1 cellular context compared by ENCODE assay signal in genomic region chr14:24147761-24148428, GRCh38.
TF ChIP-seq lines count a peak whose summit lies in the region.

No MANE protein-coding gene starts in this region.

TF ChIP-seq in HepG2, 621 proteins besides CTCF, POLR2A, EP300 and RAD21 (continued from another document and continues in another):
- TF ChIP-seq ZNF564 (CRISPR knock-in tag; IDR thresholded peaks at IDR 0.05), result no peak
- no peak for TF ChIP-seq ZNF335 (CRISPR knock-in tag; IDR thresholded peaks at IDR 0.05)
- TF ChIP-seq TGIF2 (CRISPR knock-in tag; IDR thresholded peaks at IDR 0.05), result no peak
- TF ChIP-seq, protein P1, sequence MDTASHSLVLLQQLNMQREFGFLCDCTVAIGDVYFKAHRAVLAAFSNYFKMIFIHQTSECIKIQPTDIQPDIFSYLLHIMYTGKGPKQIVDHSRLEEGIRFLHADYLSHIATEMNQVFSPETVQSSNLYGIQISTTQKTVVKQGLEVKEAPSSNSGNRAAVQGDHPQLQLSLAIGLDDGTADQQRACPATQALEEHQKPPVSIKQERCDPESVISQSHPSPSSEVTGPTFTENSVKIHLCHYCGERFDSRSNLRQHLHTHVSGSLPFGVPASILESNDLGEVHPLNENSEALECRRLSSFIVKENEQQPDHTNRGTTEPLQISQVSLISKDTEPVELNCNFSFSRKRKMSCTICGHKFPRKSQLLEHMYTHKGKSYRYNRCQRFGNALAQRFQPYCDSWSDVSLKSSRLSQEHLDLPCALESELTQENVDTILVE (CRISPR knock-in tag; IDR thresholded peaks at IDR 0.05), result no peak
- TF ChIP-seq MAZ (IDR thresholded peaks at IDR 0.05; ENCODE audit: borderline replicate concordance, low read depth, low read length), result no peak
- TF ChIP-seq MAZ (CRISPR knock-in tag; IDR thresholded peaks at IDR 0.05; ENCODE audit: low read depth), result no peak
- no peak for TF ChIP-seq MAFK (conservative IDR thresholded peaks at IDR 0.05 in 1 of 2, IDR thresholded peaks at IDR 0.05 in 1 of 2; ENCODE audit: low read length in 2 of 2)
- TF ChIP-seq ZBTB7B (CRISPR knock-in tag; IDR thresholded peaks at IDR 0.05), result no peak
- no peak for TF ChIP-seq ZNF30 (CRISPR knock-in tag; IDR thresholded peaks at IDR 0.05)
- no peak for TF ChIP-seq IRF2 (CRISPR knock-in tag; IDR thresholded peaks at IDR 0.05)
- TF ChIP-seq ZNF619 (CRISPR knock-in tag; IDR thresholded peaks at IDR 0.05), result no peak; the same call in 1 of the 2 replicates
- TF ChIP-seq MAX (IDR thresholded peaks at IDR 0.05), result no peak
- no peak for TF ChIP-seq FLYWCH1 (CRISPR knock-in tag; IDR thresholded peaks at IDR 0.05)
- TF ChIP-seq, protein P2, sequence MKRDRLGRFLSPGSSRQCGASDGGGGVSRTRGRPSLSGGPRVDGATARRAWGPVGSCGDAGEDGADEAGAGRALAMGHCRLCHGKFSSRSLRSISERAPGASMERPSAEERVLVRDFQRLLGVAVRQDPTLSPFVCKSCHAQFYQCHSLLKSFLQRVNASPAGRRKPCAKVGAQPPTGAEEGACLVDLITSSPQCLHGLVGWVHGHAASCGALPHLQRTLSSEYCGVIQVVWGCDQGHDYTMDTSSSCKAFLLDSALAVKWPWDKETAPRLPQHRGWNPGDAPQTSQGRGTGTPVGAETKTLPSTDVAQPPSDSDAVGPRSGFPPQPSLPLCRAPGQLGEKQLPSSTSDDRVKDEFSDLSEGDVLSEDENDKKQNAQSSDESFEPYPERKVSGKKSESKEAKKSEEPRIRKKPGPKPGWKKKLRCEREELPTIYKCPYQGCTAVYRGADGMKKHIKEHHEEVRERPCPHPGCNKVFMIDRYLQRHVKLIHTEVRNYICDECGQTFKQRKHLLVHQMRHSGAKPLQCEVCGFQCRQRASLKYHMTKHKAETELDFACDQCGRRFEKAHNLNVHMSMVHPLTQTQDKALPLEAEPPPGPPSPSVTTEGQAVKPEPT (CRISPR knock-in tag; IDR thresholded peaks at IDR 0.05; ENCODE audit: low read depth), result no peak; the same call in 1 of the 2 replicates
- TF ChIP-seq, protein P3, sequence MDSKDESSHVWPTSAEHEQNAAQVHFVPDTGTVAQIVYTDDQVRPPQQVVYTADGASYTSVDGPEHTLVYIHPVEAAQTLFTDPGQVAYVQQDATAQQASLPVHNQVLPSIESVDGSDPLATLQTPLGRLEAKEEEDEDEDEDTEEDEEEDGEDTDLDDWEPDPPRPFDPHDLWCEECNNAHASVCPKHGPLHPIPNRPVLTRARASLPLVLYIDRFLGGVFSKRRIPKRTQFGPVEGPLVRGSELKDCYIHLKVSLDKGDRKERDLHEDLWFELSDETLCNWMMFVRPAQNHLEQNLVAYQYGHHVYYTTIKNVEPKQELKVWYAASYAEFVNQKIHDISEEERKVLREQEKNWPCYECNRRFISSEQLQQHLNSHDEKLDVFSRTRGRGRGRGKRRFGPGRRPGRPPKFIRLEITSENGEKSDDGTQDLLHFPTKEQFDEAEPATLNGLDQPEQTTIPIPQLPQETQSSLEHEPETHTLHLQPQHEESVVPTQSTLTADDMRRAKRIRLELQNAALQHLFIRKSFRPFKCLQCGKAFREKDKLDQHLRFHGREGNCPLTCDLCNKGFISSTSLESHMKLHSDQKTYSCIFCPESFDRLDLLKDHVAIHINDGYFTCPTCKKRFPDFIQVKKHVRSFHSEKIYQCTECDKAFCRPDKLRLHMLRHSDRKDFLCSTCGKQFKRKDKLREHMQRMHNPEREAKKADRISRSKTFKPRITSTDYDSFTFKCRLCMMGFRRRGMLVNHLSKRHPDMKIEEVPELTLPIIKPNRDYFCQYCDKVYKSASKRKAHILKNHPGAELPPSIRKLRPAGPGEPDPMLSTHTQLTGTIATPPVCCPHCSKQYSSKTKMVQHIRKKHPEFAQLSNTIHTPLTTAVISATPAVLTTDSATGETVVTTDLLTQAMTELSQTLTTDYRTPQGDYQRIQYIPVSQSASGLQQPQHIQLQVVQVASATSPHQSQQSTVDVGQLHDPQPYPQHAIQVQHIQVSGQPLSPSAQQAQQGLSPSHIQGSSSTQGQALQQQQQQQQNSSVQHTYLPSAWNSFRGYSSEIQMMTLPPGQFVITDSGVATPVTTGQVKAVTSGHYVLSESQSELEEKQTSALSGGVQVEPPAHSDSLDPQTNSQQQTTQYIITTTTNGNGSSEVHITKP (CRISPR knock-in tag; IDR thresholded peaks at IDR 0.05; ENCODE audit: low read depth), result no peak
- no peak for TF ChIP-seq AGO1 (IDR thresholded peaks at IDR 0.05; ENCODE audit: low read depth, low read length, poor library complexity, severe bottlenecking)
- TF ChIP-seq MIER2 (CRISPR knock-in tag; IDR thresholded peaks at IDR 0.05), result no peak
- TF ChIP-seq, protein P4, sequence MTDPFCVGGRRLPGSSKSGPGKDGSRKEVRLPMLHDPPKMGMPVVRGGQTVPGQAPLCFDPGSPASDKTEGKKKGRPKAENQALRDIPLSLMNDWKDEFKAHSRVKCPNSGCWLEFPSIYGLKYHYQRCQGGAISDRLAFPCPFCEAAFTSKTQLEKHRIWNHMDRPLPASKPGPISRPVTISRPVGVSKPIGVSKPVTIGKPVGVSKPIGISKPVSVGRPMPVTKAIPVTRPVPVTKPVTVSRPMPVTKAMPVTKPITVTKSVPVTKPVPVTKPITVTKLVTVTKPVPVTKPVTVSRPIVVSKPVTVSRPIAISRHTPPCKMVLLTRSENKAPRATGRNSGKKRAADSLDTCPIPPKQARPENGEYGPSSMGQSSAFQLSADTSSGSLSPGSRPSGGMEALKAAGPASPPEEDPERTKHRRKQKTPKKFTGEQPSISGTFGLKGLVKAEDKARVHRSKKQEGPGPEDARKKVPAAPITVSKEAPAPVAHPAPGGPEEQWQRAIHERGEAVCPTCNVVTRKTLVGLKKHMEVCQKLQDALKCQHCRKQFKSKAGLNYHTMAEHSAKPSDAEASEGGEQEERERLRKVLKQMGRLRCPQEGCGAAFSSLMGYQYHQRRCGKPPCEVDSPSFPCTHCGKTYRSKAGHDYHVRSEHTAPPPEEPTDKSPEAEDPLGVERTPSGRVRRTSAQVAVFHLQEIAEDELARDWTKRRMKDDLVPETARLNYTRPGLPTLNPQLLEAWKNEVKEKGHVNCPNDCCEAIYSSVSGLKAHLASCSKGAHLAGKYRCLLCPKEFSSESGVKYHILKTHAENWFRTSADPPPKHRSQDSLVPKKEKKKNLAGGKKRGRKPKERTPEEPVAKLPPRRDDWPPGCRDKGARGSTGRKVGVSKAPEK (CRISPR knock-in tag; IDR thresholded peaks at IDR 0.05; ENCODE audit: borderline replicate concordance), result 0 out of 2 replicates have a peak, but pooled peaks have one; percentile 51
- TF ChIP-seq ZNF720 (CRISPR knock-in tag; IDR thresholded peaks at IDR 0.05), result no peak
- TF ChIP-seq ZBTB37 (CRISPR knock-in tag; IDR thresholded peaks at IDR 0.05), result no peak
- 0 out of 2 replicates have a peak, but pooled peaks have one; percentile 1 for TF ChIP-seq HCFC1 (IDR thresholded peaks at IDR 0.05; ENCODE audit: low read depth, low read length)
- no peak for TF ChIP-seq ZFP90 (CRISPR knock-in tag; IDR thresholded peaks at IDR 0.05; ENCODE audit: borderline replicate concordance)
- TF ChIP-seq CENPT (CRISPR knock-in tag; IDR thresholded peaks at IDR 0.05; ENCODE audit: low read depth), result peak; percentile 55; the same call in 1 of the 2 replicates
- no peak for TF ChIP-seq CBFB (CRISPR knock-in tag; IDR thresholded peaks at IDR 0.05)
- no peak for TF ChIP-seq NR3C1 (CRISPR knock-in tag; IDR thresholded peaks at IDR 0.05)
- TF ChIP-seq ZNF570 (CRISPR knock-in tag; IDR thresholded peaks at IDR 0.05; ENCODE audit: borderline replicate concordance), result 0 out of 2 replicates have a peak, but pooled peaks have one; percentile 83
- TF ChIP-seq ARID5B (CRISPR knock-in tag; IDR thresholded peaks at IDR 0.05), result no peak
- no peak for TF ChIP-seq DRAP1 (CRISPR knock-in tag; IDR thresholded peaks at IDR 0.05)
- no peak for TF ChIP-seq ZMYM4 (CRISPR knock-in tag; IDR thresholded peaks at IDR 0.05)
- no peak for TF ChIP-seq HDAC1 (CRISPR knock-in tag; IDR thresholded peaks at IDR 0.05)
- TF ChIP-seq MTF1 (CRISPR knock-in tag; IDR thresholded peaks at IDR 0.05), result no peak
- TF ChIP-seq, protein P5, sequence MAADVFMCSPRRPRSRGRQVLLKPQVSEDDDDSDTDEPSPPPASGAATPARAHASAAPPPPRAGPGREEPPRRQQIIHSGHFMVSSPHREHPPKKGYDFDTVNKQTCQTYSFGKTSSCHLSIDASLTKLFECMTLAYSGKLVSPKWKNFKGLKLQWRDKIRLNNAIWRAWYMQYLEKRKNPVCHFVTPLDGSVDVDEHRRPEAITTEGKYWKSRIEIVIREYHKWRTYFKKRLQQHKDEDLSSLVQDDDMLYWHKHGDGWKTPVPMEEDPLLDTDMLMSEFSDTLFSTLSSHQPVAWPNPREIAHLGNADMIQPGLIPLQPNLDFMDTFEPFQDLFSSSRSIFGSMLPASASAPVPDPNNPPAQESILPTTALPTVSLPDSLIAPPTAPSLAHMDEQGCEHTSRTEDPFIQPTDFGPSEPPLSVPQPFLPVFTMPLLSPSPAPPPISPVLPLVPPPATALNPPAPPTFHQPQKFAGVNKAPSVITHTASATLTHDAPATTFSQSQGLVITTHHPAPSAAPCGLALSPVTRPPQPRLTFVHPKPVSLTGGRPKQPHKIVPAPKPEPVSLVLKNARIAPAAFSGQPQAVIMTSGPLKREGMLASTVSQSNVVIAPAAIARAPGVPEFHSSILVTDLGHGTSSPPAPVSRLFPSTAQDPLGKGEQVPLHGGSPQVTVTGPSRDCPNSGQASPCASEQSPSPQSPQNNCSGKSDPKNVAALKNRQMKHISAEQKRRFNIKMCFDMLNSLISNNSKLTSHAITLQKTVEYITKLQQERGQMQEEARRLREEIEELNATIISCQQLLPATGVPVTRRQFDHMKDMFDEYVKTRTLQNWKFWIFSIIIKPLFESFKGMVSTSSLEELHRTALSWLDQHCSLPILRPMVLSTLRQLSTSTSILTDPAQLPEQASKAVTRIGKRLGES (CRISPR knock-in tag; IDR thresholded peaks at IDR 0.05; ENCODE audit: borderline replicate concordance), result no peak
- TF ChIP-seq LCORL (IDR thresholded peaks at IDR 0.05), result no peak
- TF ChIP-seq LCORL (CRISPR knock-in tag; IDR thresholded peaks at IDR 0.05), result no peak
- no peak for TF ChIP-seq SUZ12 (IDR thresholded peaks at IDR 0.05; ENCODE audit: low read depth, low read length)
- TF ChIP-seq, protein P6, sequence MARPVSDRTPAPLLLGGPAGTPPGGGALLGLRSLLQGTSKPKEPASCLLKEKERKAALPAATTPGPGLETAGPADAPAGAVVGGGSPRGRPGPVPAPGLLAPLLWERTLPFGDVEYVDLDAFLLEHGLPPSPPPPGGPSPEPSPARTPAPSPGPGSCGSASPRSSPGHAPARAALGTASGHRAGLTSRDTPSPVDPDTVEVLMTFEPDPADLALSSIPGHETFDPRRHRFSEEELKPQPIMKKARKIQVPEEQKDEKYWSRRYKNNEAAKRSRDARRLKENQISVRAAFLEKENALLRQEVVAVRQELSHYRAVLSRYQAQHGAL (CRISPR knock-in tag; IDR thresholded peaks at IDR 0.05; ENCODE audit: not compliant biosample characterization), result peak; percentile 94
- no peak for TF ChIP-seq GATA4 (IDR thresholded peaks at IDR 0.05; ENCODE audit: borderline replicate concordance, low read depth)
- TF ChIP-seq JDP2 (CRISPR knock-in tag; IDR thresholded peaks at IDR 0.05; ENCODE audit: borderline replicate concordance), result no peak
- TF ChIP-seq, protein P7, sequence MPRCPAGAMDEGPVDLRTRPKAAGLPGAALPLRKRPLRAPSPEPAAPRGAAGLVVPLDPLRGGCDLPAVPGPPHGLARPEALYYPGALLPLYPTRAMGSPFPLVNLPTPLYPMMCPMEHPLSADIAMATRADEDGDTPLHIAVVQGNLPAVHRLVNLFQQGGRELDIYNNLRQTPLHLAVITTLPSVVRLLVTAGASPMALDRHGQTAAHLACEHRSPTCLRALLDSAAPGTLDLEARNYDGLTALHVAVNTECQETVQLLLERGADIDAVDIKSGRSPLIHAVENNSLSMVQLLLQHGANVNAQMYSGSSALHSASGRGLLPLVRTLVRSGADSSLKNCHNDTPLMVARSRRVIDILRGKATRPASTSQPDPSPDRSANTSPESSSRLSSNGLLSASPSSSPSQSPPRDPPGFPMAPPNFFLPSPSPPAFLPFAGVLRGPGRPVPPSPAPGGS (CRISPR knock-in tag; IDR thresholded peaks at IDR 0.05), result no peak; the same call in 1 of the 2 replicates
- TF ChIP-seq XBP1 (CRISPR knock-in tag; IDR thresholded peaks at IDR 0.05), result no peak
- TF ChIP-seq MYNN (CRISPR knock-in tag; IDR thresholded peaks at IDR 0.05; ENCODE audit: low read depth), result no peak
- TF ChIP-seq ZBTB7A (CRISPR knock-in tag; IDR thresholded peaks at IDR 0.05), result no peak
- TF ChIP-seq TSC22D2 (CRISPR knock-in tag; IDR thresholded peaks at IDR 0.05; ENCODE audit: borderline replicate concordance), result no peak
